In genomic region chr15:41473418-41473817, GRCh38 we compare ENCODE assay signal across 27 cellular contexts. TPM values are rescaled to one million over a fixed set of nuclear protein-coding genes. Genes with fewer than 3 reads are reported as not detected.
"Had no signal": no experiment of that assay in that cellular context is flagged by ENCODE, and none has a peak within 500 bp of the region (broad histone marks: within the 10 kb centered on the region; RNA-seq: fewer than 3 reads in every experiment).

No MANE protein-coding gene starts in this region.

- FAIRE-seq: keratinocyte, urothelium cell line had no signal

- ATAC-seq: lower lobe of right lung; natural killer cell; psoas muscle; sciatic nerve; stimulated activated effector memory CD8-positive, alpha-beta T cell treated with anti-CD3 and anti-CD28 coated beads, Interleukin-12 subunit alpha, Interleukin-12 subunit beta, amount 100 ng/mL, for 72 hours; upper lobe of right lung had no signal

- H2AFZ ChIP-seq: neural progenitor cell, parathyroid adenoma had no signal

- H3K27ac ChIP-seq: lower lobe of right lung, neural progenitor cell, neutrophil, parathyroid adenoma, psoas muscle, skin epidermis, spleen, suprapubic skin, thoracic aorta, tibial artery, upper lobe of right lung had no signal

- H3K4me1 ChIP-seq: lower lobe of right lung, neural progenitor cell, parathyroid adenoma, psoas muscle, spleen, suprapubic skin, tibial artery, upper lobe of right lung had no signal

- H3K9ac ChIP-seq: neural progenitor cell, parathyroid adenoma had no signal

- H3K4me2 ChIP-seq: neural progenitor cell had no signal

- H3K27me3 ChIP-seq: neural progenitor cell, neutrophil, spleen, suprapubic skin, tibial artery, upper lobe of right lung had no signal

- H3K9me3 ChIP-seq: lower lobe of right lung, neutrophil, psoas muscle, spleen, suprapubic skin, thoracic aorta, tibial artery, upper lobe of right lung had no signal

- DNase-seq: head of caudate nucleus; hippocampal formation; lower lobe of right lung; mammary epithelial cell; mesenchymal stem cell; naive B cell; natural killer cell; nephron progenitor cell; occipital lobe; psoas muscle; spleen; stimulated activated CD4-positive, alpha-beta T cell treated with anti-CD3 and anti-CD28 coated beads, Interleukin-4, amount 100 ng/mL, for 24 hours; stimulated activated naive CD4-positive, alpha-beta T cell; tibial artery; trophoblast cell; upper lobe of right lung had no signal

- H3K79me2 ChIP-seq: parathyroid adenoma had no signal

- H3K4me3 ChIP-seq: lower lobe of right lung, neural progenitor cell, psoas muscle, skin epidermis, spleen, suprapubic skin, thoracic aorta, tibial artery, upper lobe of right lung had no signal

RNA-seq across cellular contexts. Expression of gene ITPKA, which starts 20.3 kb away (rescaled TPM):
- total RNA-seq: natural killer cell, osteocyte, sciatic nerve had no signal

RNA-seq across cellular contexts. Expression of gene LTK, which starts 40.2 kb away (rescaled TPM):
- total RNA-seq: mammary epithelial cell, occipital lobe had no signal
- polyA plus RNA-seq: keratinocyte, mammary epithelial cell had no signal
